In genomic region chr14:104680056-104680805, GRCh38 we compare ENCODE assay signal across 8 cellular contexts. TPM values are rescaled to one million over a fixed set of nuclear protein-coding genes. Genes with fewer than 3 reads are reported as not detected.
DNase-seq lines count a peak whose midpoint lies in the region; ATAC-seq and TF ChIP-seq lines count a peak whose summit lies in the region.

No MANE protein-coding gene starts in this region.

- no peaks in the 10 kb centered on the region for H3K27me3 ChIP-seq in H9 (ENCODE audit: insufficient read depth, low read length)
- H3K27me3 ChIP-seq in heart left ventricle = no peaks in the 10 kb centered on the region
- no peaks in the 10 kb centered on the region for H3K27me3 ChIP-seq in skeletal muscle satellite cell (ENCODE audit: control insufficient read depth, insufficient read depth, low read length)

- no peak overlapping the region for H3K18ac ChIP-seq in H9 (ENCODE audit: insufficient read length, low read depth, low read length)

- no peak overlapping the region for H2BK12ac ChIP-seq in H9 (ENCODE audit: insufficient read length, low read depth, low read length)

- no CpG with 5 or more reads among the region's 21 CpGs for WGBS in H9 (ENCODE audit: extremely low coverage, insufficient read length, low lambda C conversion rate)
- WGBS in heart left ventricle, 4 donors = 79 to 82% (median 80%) methylated on average over 18 to 21 of the region's 21 CpGs

- H4K91ac ChIP-seq in H9 (ENCODE audit: insufficient read length, low read depth, low read length) = no peak overlapping the region

- H2BK120ac ChIP-seq in H9 (ENCODE audit: low read depth, low read length, poor library complexity, severe bottlenecking) = no peak overlapping the region

- no peak overlapping the region for H3K23ac ChIP-seq in H9 (ENCODE audit: insufficient read length, low read depth, low read length)

- no peak overlapping the region for H3K14ac ChIP-seq in H9 (ENCODE audit: insufficient read depth, low read length)

- H3K4me3 Mint-ChIP-seq in H9 = no peak overlapping the region; a peak in 1 of 5 replicates
- H3K4me3 Mint-ChIP-seq in activated T-helper 2 cell treated with anti-CD3 and anti-CD28 coated beads, Interferon-gamma antibody, Interleukin-2, Interleukin-4, amounts not matched to agents 10 μg/mL and 5 μg/mL and 100 μg/mL, durations not matched to agents 14 hours and 24 hours and 36 hours (ENCODE audit: low read depth) = no peak overlapping the region

- H3K56ac ChIP-seq in H9 (ENCODE audit: insufficient read length, low read depth, low read length) = no peak overlapping the region

- ATAC-seq in heart left ventricle = peak in 2 of 4 donors; percentile 4 to 23
- ATAC-seq in GM21447 (IDR thresholded peaks at IDR 0.05; ENCODE audit: unreplicated experiment) = no peak

- no peak overlapping the region for H3K9ac ChIP-seq in H9 (ENCODE audit: extremely low read depth, insufficient read length, low read length)
- H3K9ac ChIP-seq in skeletal muscle satellite cell (ENCODE audit: low read depth, low read length) = peak overlapping the region; percentile 85

- no peak overlapping the region for H4K5ac ChIP-seq in H9 (ENCODE audit: insufficient read length, low read depth, low read length)

- H3K27me3 Mint-ChIP-seq in H9 (ENCODE audit: low read depth) = peaks cover 14% of the 10 kb centered on the region
- H3K27me3 Mint-ChIP-seq in activated T-helper 2 cell treated with anti-CD3 and anti-CD28 coated beads, Interferon-gamma antibody, Interleukin-2, Interleukin-4, amounts not matched to agents 10 μg/mL and 5 μg/mL and 100 μg/mL, durations not matched to agents 14 hours and 24 hours and 36 hours (ENCODE audit: low read depth) = peaks cover 2% of the 10 kb centered on the region

- H3T11ph ChIP-seq in H9 (ENCODE audit: low read length) = no peak overlapping the region

- H3K36me3 Mint-ChIP-seq in H9 (ENCODE audit: insufficient read depth in 1 of 3, low read depth in 3 of 3) = no peaks in the 10 kb centered on the region; a peak in 3 of 7 replicates
- H3K36me3 Mint-ChIP-seq in activated T-helper 2 cell treated with anti-CD3 and anti-CD28 coated beads, Interferon-gamma antibody, Interleukin-2, Interleukin-4, amounts not matched to agents 10 μg/mL and 5 μg/mL and 100 μg/mL, durations not matched to agents 14 hours and 24 hours and 36 hours (ENCODE audit: low read depth) = no peaks in the 10 kb centered on the region

- no peaks in the 10 kb centered on the region for H3K79me2 ChIP-seq in H9 (ENCODE audit: insufficient read depth, low read length)

- H3K4me3 ChIP-seq in heart left ventricle = no peak overlapping the region
- H3K4me3 ChIP-seq in skeletal muscle satellite cell (ENCODE audit: low read length) = peak overlapping the region; percentile 66

- H3K36me3 ChIP-seq in heart left ventricle (no peaks in the 10 kb centered on the region), skeletal muscle satellite cell (ENCODE audit: insufficient read depth, low read length) (no peaks in the 10 kb centered on the region)

- peaks cover 12% of the 10 kb centered on the region for H3K23me2 ChIP-seq in H9 (ENCODE audit: insufficient read length, low read depth, low read length, poor library complexity, severe bottlenecking)

- no peak overlapping the region for H4K8ac ChIP-seq in H9 (replicated peaks; ENCODE audit: insufficient read length, low read depth, low read length)

- H2BK5ac ChIP-seq in H9 (ENCODE audit: insufficient read length, low read length) = no peak overlapping the region

- H3K4me1 ChIP-seq in H9 (ENCODE audit: insufficient read depth, low read length) (peaks cover 8% of the 10 kb centered on the region; the same call in 1 of the 2 replicates), heart left ventricle (peaks cover 31 to 66% (median 58%) of the 10 kb centered on the region in 12 donors), skeletal muscle satellite cell (ENCODE audit: control insufficient read depth, insufficient read depth, low read length) (peaks cover 55% of the 10 kb centered on the region)

- H3K4me1 Mint-ChIP-seq in H9 = peaks cover 55 to 66% of the 10 kb centered on the region in 2 experiments
- H3K4me1 Mint-ChIP-seq in activated T-helper 2 cell treated with anti-CD3 and anti-CD28 coated beads, Interferon-gamma antibody, Interleukin-2, Interleukin-4, amounts not matched to agents 10 μg/mL and 5 μg/mL and 100 μg/mL, durations not matched to agents 14 hours and 24 hours and 36 hours (ENCODE audit: low read depth) = peaks cover 16% of the 10 kb centered on the region

- H2BK20ac ChIP-seq in H9 (ENCODE audit: low read depth, low read length, poor library complexity, severe bottlenecking) = no peak overlapping the region

- H2BK15ac ChIP-seq in H9 (ENCODE audit: low read depth, low read length) = no peak overlapping the region

- no peaks in the 10 kb centered on the region for H4K20me1 ChIP-seq in H9 (ENCODE audit: control insufficient read depth, insufficient read depth, insufficient read length)

- TF ChIP-seq CTCF in H9 (conservative IDR thresholded peaks at IDR 0.05) (no peak), heart left ventricle (IDR thresholded peaks at IDR 0.05) (no peak)

- H3K27ac Mint-ChIP-seq in H9 = peak overlapping the region; percentile 55 to 96 (median 83); a peak in 6 of 7 replicates
- H3K27ac Mint-ChIP-seq in activated T-helper 2 cell treated with anti-CD3 and anti-CD28 coated beads, Interferon-gamma antibody, Interleukin-2, Interleukin-4, amounts not matched to agents 10 μg/mL and 5 μg/mL and 100 μg/mL, durations not matched to agents 14 hours and 24 hours and 36 hours = no peak overlapping the region

- H3K4me2 ChIP-seq in H9 (ENCODE audit: insufficient read depth, insufficient read length, low read length) = no peak overlapping the region
- peak overlapping the region; percentile 90 for H3K4me2 ChIP-seq in skeletal muscle satellite cell (ENCODE audit: low read length)

- no peaks in the 10 kb centered on the region for H3K79me1 ChIP-seq in H9 (ENCODE audit: insufficient read depth, low read depth, low read length, poor library complexity, severe bottlenecking)

- no peaks in the 10 kb centered on the region for H3K9me3 ChIP-seq in H9 (ENCODE audit: control insufficient read depth, low read depth, low read length)
- H3K9me3 ChIP-seq in heart left ventricle = no peaks in the 10 kb centered on the region
- H3K9me3 ChIP-seq in skeletal muscle satellite cell (replicated peaks; ENCODE audit: low read length) = no peaks in the 10 kb centered on the region

- DNase-seq in H9 (no peak), UCSD-AML1 (lab: John Stamatoyannopoulos, UW; ENCODE audit: unreplicated experiment) (peak; percentile 57), heart left ventricle (peak in 3 of 5 donors; percentile 18 to 61 (median 57)), NCI-H345 treated with DMSO at 0.1 percent for 48 hours (lab: John Stamatoyannopoulos, UW; ENCODE audit: unreplicated experiment) (no peak), NCI-H69 (lab: John Stamatoyannopoulos, UW) (no peak)
- no peak for DNase-seq in activated T-helper 2 cell treated with anti-CD3 and anti-CD28 coated beads, Interferon-gamma antibody, Interleukin-2, Interleukin-4, amounts not matched to agents 10 μg/mL and 5 μg/mL and 100 μg/mL, durations not matched to agents 14 hours and 24 hours and 36 hours (ENCODE audit: low spot score)

- no peak for TF ChIP-seq POLR2A in heart left ventricle (IDR thresholded peaks at IDR 0.05)

- no peak overlapping the region for H2AFZ ChIP-seq in H9 (ENCODE audit: low read length)

- H3K9me3 Mint-ChIP-seq in H9 = peaks cover 0 to 8% of the 10 kb centered on the region in 2 experiments; a peak in 2 of 5 replicates
- H3K9me3 Mint-ChIP-seq in activated T-helper 2 cell treated with anti-CD3 and anti-CD28 coated beads, Interferon-gamma antibody, Interleukin-2, Interleukin-4, amounts not matched to agents 10 μg/mL and 5 μg/mL and 100 μg/mL, durations not matched to agents 14 hours and 24 hours and 36 hours = no peaks in the 10 kb centered on the region

- intact Hi-C loops in heart left ventricle (cut with DNase I) = no loop called here
- intact Hi-C loops in activated T-helper 2 cell treated with anti-CD3 and anti-CD28 coated beads, Interferon-gamma antibody, Interleukin-2, Interleukin-4, amounts not matched to agents 10 μg/mL and 5 μg/mL and 100 μg/mL, durations not matched to agents 14 hours and 24 hours and 36 hours (cut with micrococcal nuclease) = no loop called here

- no peak overlapping the region for H2AK5ac ChIP-seq in H9 (ENCODE audit: insufficient read length, low read length)

- H3K4ac ChIP-seq in H9 (ENCODE audit: low read depth, low read length) = no peak overlapping the region

- H3K27ac ChIP-seq in H9 (ENCODE audit: insufficient read length, low read depth, low read length) = no peak overlapping the region
- peak overlapping the region; percentile 12 to 90 (median 85) for H3K27ac ChIP-seq in heart left ventricle

RNA-seq across cellular contexts. Expression of gene INF2, which starts 9.2 kb away (rescaled TPM):
- total RNA-seq in H9 (2021) = 58.3 and 59.1 TPM in 2 replicates
- 10 to 100 TPM; 26.0 to 58.9 (median 28.8) TPM for total RNA-seq in heart left ventricle
- polyA plus RNA-seq in heart left ventricle = 10 to 100 TPM; 27.3 to 32.5 TPM
- 52.5 and 54.0 TPM in 2 replicates for total RNA-seq in skeletal muscle satellite cell (2012; rRNA removed)
- 93.7 and 93.8 TPM in 2 replicates for total RNA-seq in activated T-helper 2 cell treated with anti-CD3 and anti-CD28 coated beads, Interferon-gamma antibody, Interleukin-2, Interleukin-4, amounts not matched to agents 10 μg/mL and 5 μg/mL and 100 μg/mL, durations not matched to agents 14 hours and 24 hours and 36 hours

RNA-seq across cellular contexts. Expression of gene ADSS1, which starts 43.8 kb away (rescaled TPM):
- 7.8 and 8.5 TPM in 2 replicates for total RNA-seq in H9 (2021)
- 100 to 1,000 TPM in 8 of 9 donors, 10 to 100 TPM in 1; 78.9 to 247 (median 160) TPM for total RNA-seq in heart left ventricle
- polyA plus RNA-seq in heart left ventricle = 100 to 1,000 TPM in 1 of 2 donors, 10 to 100 TPM in 1; 64.7 to 258 TPM
- 1.0 and 2.8 TPM in 2 replicates for total RNA-seq in skeletal muscle satellite cell (2012; rRNA removed)
- 1.1 and 2.4 TPM in 2 replicates for total RNA-seq in activated T-helper 2 cell treated with anti-CD3 and anti-CD28 coated beads, Interferon-gamma antibody, Interleukin-2, Interleukin-4, amounts not matched to agents 10 μg/mL and 5 μg/mL and 100 μg/mL, durations not matched to agents 14 hours and 24 hours and 36 hours

Comparison
In these comparisons a context has a peak if more than half of its experiments do, and no peak if none do; other contexts are left out.
1. DNase-seq: peak in UCSD-AML1 (single experiment) and heart left ventricle (3 of 5); none in H9 (single experiment), activated T-helper 2 cell treated with anti-CD3 and anti-CD28 coated beads, Interferon-gamma antibody, Interleukin-2, Interleukin-4, amounts not matched to agents 10 μg/mL and 5 μg/mL and 100 μg/mL, durations not matched to agents 14 hours and 24 hours and 36 hours (single experiment), NCI-H345 treated with DMSO at 0.1 percent for 48 hours (single experiment) and NCI-H69 (single experiment).